18 cellular contexts compared by ENCODE assay signal in the genomic region with DNA sequence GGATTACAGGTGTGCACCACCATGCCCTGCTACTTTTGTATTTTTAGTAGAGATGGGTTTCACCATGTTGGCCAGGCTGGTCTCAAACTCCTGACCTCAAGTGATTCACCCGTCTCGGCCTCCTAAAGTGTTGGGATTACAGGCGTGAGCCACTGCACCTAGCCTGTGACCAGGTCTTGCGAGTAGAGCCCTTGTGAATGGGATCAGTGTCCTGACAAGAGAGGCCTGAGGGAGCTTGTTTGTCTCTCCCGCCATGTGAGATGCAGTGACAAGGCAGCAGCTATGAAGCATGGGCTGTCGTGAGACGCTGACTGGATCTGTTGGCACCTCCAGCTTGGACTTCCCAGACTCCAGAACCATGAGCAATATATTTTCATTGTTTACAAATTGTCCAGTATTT.
"Had no signal": no experiment of that assay in that cellular context is flagged by ENCODE, and none has a peak within 500 bp of the region (broad histone marks: within the 10 kb centered on the region; RNA-seq: fewer than 3 reads in every experiment).

No MANE protein-coding gene starts in this region.

- H3K4me1 ChIP-seq: breast epithelium had no signal

- H3K9me3 ChIP-seq: breast epithelium, heart left ventricle, left lung, mucosa of descending colon, sigmoid colon, thyroid gland had no signal

- DNase-seq: activated CD4-positive, alpha-beta T cell treated with anti-CD3 and anti-CD28 coated beads for 48 hours; activated CD4-positive, CD25-positive, alpha-beta regulatory T cell; activated CD8-positive, alpha-beta T cell treated with anti-CD3 and anti-CD28 coated beads, Interleukin-2, amount 10 ng/mL, durations not matched to agents 7 days and 5 days; activated naive CD4-positive, alpha-beta T cell treated with Interleukin-2 at 50 U/mL for 16 hours; activated naive CD8-positive, alpha-beta T cell treated with anti-CD3 and anti-CD28 coated beads for 36 hours; activated T-cell treated with anti-CD3 and anti-CD28 coated beads, Interleukin-2, amount 50 U/mL, for 48 hours; left lung; mucosa of descending colon; nucleus accumbens; sigmoid colon; stimulated activated CD4-positive, alpha-beta T cell treated with anti-CD3 and anti-CD28 coated beads, Interleukin-15, amount 100 ng/mL, for 24 hours; stimulated activated naive B cell treated with anti-CD40 and anti-IgM and Interleukin-4, amounts not matched to agents 10 μg/mL and 1 μg/mL and 100 μg/mL, for 72 hours; T-helper 17 cell; thyroid gland had no signal

- H3K27me3 Mint-ChIP-seq: T-helper 17 cell had no signal

- ATAC-seq: activated CD8-positive, alpha-beta T cell treated with anti-CD3 and anti-CD28 coated beads, Interleukin-2, amount 10 ng/mL, durations not matched to agents 7 days and 5 days; heart left ventricle; left lung; stimulated activated naive B cell treated with anti-CD40 and anti-IgM and Interleukin-4, amounts not matched to agents 10 μg/mL and 1 μg/mL and 100 μg/mL, for 72 hours; T-helper 17 cell had no signal

- H3K9me3 Mint-ChIP-seq: activated naive CD8-positive, alpha-beta T cell treated with anti-CD3 and anti-CD28 coated beads for 36 hours; stimulated activated naive B cell treated with anti-CD40 and anti-IgM and Interleukin-4, amounts not matched to agents 10 μg/mL and 1 μg/mL and 100 μg/mL, for 72 hours had no signal

- H3K36me3 Mint-ChIP-seq: activated naive CD8-positive, alpha-beta T cell treated with anti-CD3 and anti-CD28 coated beads for 36 hours had no signal

- H3K4me3 Mint-ChIP-seq: activated CD8-positive, alpha-beta T cell treated with anti-CD3 and anti-CD28 coated beads, Interleukin-2, amount 10 ng/mL, durations not matched to agents 7 days and 5 days; activated naive CD8-positive, alpha-beta T cell treated with anti-CD3 and anti-CD28 coated beads for 36 hours; stimulated activated naive B cell treated with anti-CD40 and anti-IgM and Interleukin-4, amounts not matched to agents 10 μg/mL and 1 μg/mL and 100 μg/mL, for 72 hours; T-helper 17 cell had no signal

- H3K27ac ChIP-seq: epithelial cell of prostate had no signal

- H3K36me3 ChIP-seq: breast epithelium, heart left ventricle, left lung, sigmoid colon, thyroid gland had no signal

- H3K27ac Mint-ChIP-seq: activated CD8-positive, alpha-beta T cell treated with anti-CD3 and anti-CD28 coated beads, Interleukin-2, amount 10 ng/mL, durations not matched to agents 7 days and 5 days; activated naive CD8-positive, alpha-beta T cell treated with anti-CD3 and anti-CD28 coated beads for 36 hours; stimulated activated naive B cell treated with anti-CD40 and anti-IgM and Interleukin-4, amounts not matched to agents 10 μg/mL and 1 μg/mL and 100 μg/mL, for 72 hours; T-helper 17 cell had no signal

- H3K27me3 ChIP-seq: breast epithelium, heart left ventricle, left lung, sigmoid colon, thyroid gland had no signal

- H3K4me3 ChIP-seq: breast epithelium, heart left ventricle, left lung, mucosa of descending colon, sigmoid colon, smooth muscle cell, thyroid gland had no signal
